Comparison of ENCODE assay signal across 8 cellular contexts in genomic region chr3:130759692-130760338, GRCh38. TPM values are rescaled to one million over a fixed set of nuclear protein-coding genes. Genes with fewer than 3 reads are reported as not detected.
DNase-seq lines count a peak whose midpoint lies in the region; ATAC-seq and TF ChIP-seq lines count a peak whose summit lies in the region.

No MANE protein-coding gene starts in this region.

- H3K27me3 ChIP-seq in Peyer's patch, result no peaks in the 10 kb centered on the region
- H3K27me3 ChIP-seq in gastroesophageal sphincter, result peaks cover 5% of the 10 kb centered on the region

- H3K27ac ChIP-seq in Peyer's patch, result no peak overlapping the region
- no peak overlapping the region for H3K27ac ChIP-seq in gastroesophageal sphincter

- TF ChIP-seq CTCF in LNCaP clone FGC (IDR thresholded peaks at IDR 0.05; ENCODE audit: control insufficient read depth, extremely low read depth, insufficient read depth) (peak; percentile 67), Peyer's patch (IDR thresholded peaks at IDR 0.05) (peak; percentile 41 to 89 (median 84)), gastroesophageal sphincter (IDR thresholded peaks at IDR 0.05) (peak; percentile 69 to 79 (median 76))

- H3K36me3 ChIP-seq in Peyer's patch (no peaks in the 10 kb centered on the region), gastroesophageal sphincter (no peaks in the 10 kb centered on the region)

- ATAC-seq in GM21528 (IDR thresholded peaks at IDR 0.05; ENCODE audit: low FRiP score, unreplicated experiment), result peak; percentile 70
- no peak for ATAC-seq in gastroesophageal sphincter

- no peak for TF ChIP-seq EP300 in gastroesophageal sphincter (IDR thresholded peaks at IDR 0.05)

- 0% methylated on average over 4 of the region's 4 CpGs for WGBS in gastroesophageal sphincter (ENCODE audit: low coverage in 1 of 2), 2 donors

- H3K9me3 ChIP-seq in Peyer's patch (no peaks in the 10 kb centered on the region), gastroesophageal sphincter (no peaks in the 10 kb centered on the region)

- DNase-seq in DMS53 (lab: John Stamatoyannopoulos, UW), result peak; percentile 71
- DNase-seq in LNCaP clone FGC (ENCODE audit: low read depth), result peak; percentile 26
- peak in 2 of 3 donors; percentile 18 to 75 for DNase-seq in Peyer's patch
- peak; percentile 18 for DNase-seq in activated effector memory CD4-positive, alpha-beta T cell treated with Interleukin-2 at 50 U/mL for 16 hours
- DNase-seq in pons (ENCODE audit: low spot score), result peak; percentile 78
- no peak for DNase-seq in epidermal melanocyte (ENCODE audit: insufficient read length, low spot score)

- TF ChIP-seq POLR2A in Peyer's patch (IDR thresholded peaks at IDR 0.05) (no peak), gastroesophageal sphincter (IDR thresholded peaks at IDR 0.05) (no peak)

- H3K4me3 ChIP-seq in LNCaP clone FGC (ENCODE audit: low read depth, low read length) (no peak overlapping the region), Peyer's patch (no peak overlapping the region), gastroesophageal sphincter (no peak overlapping the region)

- no peaks in the 10 kb centered on the region for H3K4me1 ChIP-seq in Peyer's patch
- peaks cover 0 to 5% (median 0%) of the 10 kb centered on the region in 3 donors for H3K4me1 ChIP-seq in gastroesophageal sphincter

RNA-seq across cellular contexts. Expression of gene PIK3R4, which starts 13.2 kb away (rescaled TPM):
- total RNA-seq in Peyer's patch (10 to 100 TPM; 20.6 to 54.6 (median 35.8) TPM), gastroesophageal sphincter (10 to 100 TPM; 28.0 to 40.2 (median 34.8) TPM)
